8 cellular contexts compared by ENCODE assay signal in genomic region chr6:30101423-30101938, GRCh38. TPM values are rescaled to one million over a fixed set of nuclear protein-coding genes. Genes with fewer than 3 reads are reported as not detected.
DNase-seq lines count a peak whose midpoint lies in the region; ATAC-seq and TF ChIP-seq lines count a peak whose summit lies in the region.

No MANE protein-coding gene starts in this region.

- H3K9ac ChIP-seq in fibroblast of lung (ENCODE audit: insufficient read depth, low read length), result no peak overlapping the region

- CTCF ChIA-PET in T-cell (lab: Charles Lee), result interaction anchor here in 1 of 2 donors (1.6 kb wide), 1 partner anchor 30 kb away, joined by 12 read pairs; no protein-coding TSS in a partner anchor

- H3K36me3 ChIP-seq in fibroblast of lung (ENCODE audit: control insufficient read depth, insufficient read depth, low read length), result no peaks in the 10 kb centered on the region
- no peaks in the 10 kb centered on the region for H3K36me3 ChIP-seq in neutrophil

- H3K4me1 Mint-ChIP-seq in T-cell, result peaks cover 52 to 60% (median 52%) of the 10 kb centered on the region in 3 donors

- H3K9me3 ChIP-seq in fibroblast of lung (ENCODE audit: control insufficient read depth, insufficient read depth, low read depth, low read length) (no peaks in the 10 kb centered on the region), neutrophil (no peaks in the 10 kb centered on the region)

- no peak overlapping the region for H3K27ac ChIP-seq in fibroblast of lung (ENCODE audit: insufficient read depth, low read length)
- H3K27ac ChIP-seq in neutrophil, result no peak overlapping the region

- ATAC-seq in T-cell (replicated peaks in 1 of 4) (no peak), HG03342 (IDR thresholded peaks at IDR 0.05; ENCODE audit: unreplicated experiment) (no peak)

- H3K4me3 ChIP-seq in fibroblast of lung (replicated peaks in 1 of 4; ENCODE audit: control extremely low read depth in 1 of 4, insufficient read depth in 1 of 4, low read depth in 3 of 4, low read length in 4 of 4) (peak overlapping the region; percentile 12 to 53 (median 32)), neutrophil (ENCODE audit: low read depth in 1 of 2, low read length in 1 of 2) (peak overlapping the region; percentile 59 to 66)

- no peaks in the 10 kb centered on the region for H3K79me2 ChIP-seq in fibroblast of lung (ENCODE audit: control insufficient read depth, insufficient read depth, low read length)

- TF ChIP-seq CTCF in GM20000 (IDR thresholded peaks at IDR 0.05; ENCODE audit: extremely low read depth, missing control alignments), result no peak
- TF ChIP-seq CTCF in fibroblast of lung (conservative IDR thresholded peaks at IDR 0.05 in 1 of 2, IDR thresholded peaks at IDR 0.05 in 1 of 2; ENCODE audit: low read depth in 1 of 2, low read length in 2 of 2), result no peak
- no peak for TF ChIP-seq CTCF in neutrophil (IDR thresholded peaks at IDR 0.05)

- H2AFZ ChIP-seq in fibroblast of lung (ENCODE audit: low read length), result peak overlapping the region; percentile 91

- H3K36me3 Mint-ChIP-seq in T-cell, result no peaks in the 10 kb centered on the region

- peak overlapping the region; percentile 85 for H3K4me2 ChIP-seq in fibroblast of lung (ENCODE audit: extremely low read depth, insufficient read depth, low read length)

- DNase-seq in GM20000 (ENCODE audit: low spot score) (peak; percentile 63), T-cell (peak in 1 of 34 experiments; percentile 9), fibroblast of lung (ENCODE audit: low read depth in 2 of 2) (no peak), SW 1271 (lab: John Stamatoyannopoulos, UW) (no peak), T1000 (lab: John Stamatoyannopoulos, UW) (no peak), cortex of kidney (lab: John Stamatoyannopoulos, UW) (no peak)

- POLR2A ChIA-PET in T-cell (lab: Charles Lee), result no interaction called here

- peaks cover 3% of the 10 kb centered on the region for H3K4me1 ChIP-seq in fibroblast of lung (ENCODE audit: control insufficient read depth, extremely low read depth, insufficient read depth, low read length)
- peaks cover 30 to 34% of the 10 kb centered on the region in 2 experiments for H3K4me1 ChIP-seq in neutrophil (ENCODE audit: control insufficient read depth in 1 of 2, insufficient read depth in 1 of 2, low read depth in 1 of 2, low read length in 1 of 2)

- H3K27ac Mint-ChIP-seq in T-cell, result peak overlapping the region; percentile 43 to 52

- H4K20me1 ChIP-seq in fibroblast of lung (ENCODE audit: control insufficient read depth, extremely low read depth, insufficient read depth, low read length), result no peaks in the 10 kb centered on the region

- no peaks in the 10 kb centered on the region for H3K9me3 Mint-ChIP-seq in T-cell

- peak overlapping the region; percentile 77 to 86 (median 82) for H3K4me3 Mint-ChIP-seq in T-cell

- peaks cover 39% of the 10 kb centered on the region for H3K27me3 ChIP-seq in fibroblast of lung (ENCODE audit: control insufficient read depth, insufficient read depth, low read length)
- peaks cover 100% of the 10 kb centered on the region for H3K27me3 ChIP-seq in neutrophil

- peaks cover 24 to 43% of the 10 kb centered on the region in 2 donors for H3K27me3 Mint-ChIP-seq in T-cell

RNA-seq across cellular contexts. Expression of gene TRIM31, which starts 11.4 kb away (rescaled TPM):
- total RNA-seq in T-cell (under 1 TPM in 1 of 5 donors, not detected in 4; 0.44 TPM), fibroblast of lung (not detected in 2 replicates)
- not detected in 2 replicates for polyA plus RNA-seq in fibroblast of lung
- polyA plus RNA-seq in fibroblast of lung (2012), result not detected in 2 replicates
- not detected in 2 replicates for polyA minus RNA-seq in fibroblast of lung (ENCODE audit: low replicate concordance)

RNA-seq across cellular contexts. Expression of gene RNF39, which starts 25.9 kb away (rescaled TPM):
- total RNA-seq in T-cell, result not detected
- not detected in 2 replicates for total RNA-seq in fibroblast of lung
- not detected in 2 replicates for polyA plus RNA-seq in fibroblast of lung
- 0.23 and 0.57 TPM in 2 replicates for polyA plus RNA-seq in fibroblast of lung (2012)
- polyA minus RNA-seq in fibroblast of lung (ENCODE audit: low replicate concordance), result not detected in 2 replicates

RNA-seq across cellular contexts. Expression of gene TRIM40, which starts 34.5 kb away (rescaled TPM):
- total RNA-seq in T-cell, result not detected
- total RNA-seq in fibroblast of lung, result not detected in 2 replicates
- not detected in 2 replicates for polyA plus RNA-seq in fibroblast of lung
- polyA plus RNA-seq in fibroblast of lung (2012), result not detected in 2 replicates
- not detected in 2 replicates for polyA minus RNA-seq in fibroblast of lung (ENCODE audit: low replicate concordance)

RNA-seq across cellular contexts. Expression of gene PPP1R11, which starts 34.5 kb away (rescaled TPM):
- total RNA-seq in T-cell, result 10 to 100 TPM; 47.2 to 61.4 (median 55.6) TPM
- 13.9 and 16.8 TPM in 2 replicates for total RNA-seq in fibroblast of lung
- 52.4 and 53.6 TPM in 2 replicates for polyA plus RNA-seq in fibroblast of lung
- 44.8 and 45.8 TPM in 2 replicates for polyA plus RNA-seq in fibroblast of lung (2012)
- 48.6 and 56.9 TPM in 2 replicates for polyA minus RNA-seq in fibroblast of lung (ENCODE audit: low replicate concordance)

RNA-seq across cellular contexts. Expression of gene POLR1H, which starts 40.4 kb away (rescaled TPM):
- total RNA-seq in T-cell (10 to 100 TPM; 28.7 to 43.5 (median 36.5) TPM), fibroblast of lung (42.1 and 46.1 TPM in 2 replicates)
- polyA plus RNA-seq in fibroblast of lung, result 21.1 and 25.0 TPM in 2 replicates
- 29.2 and 32.4 TPM in 2 replicates for polyA plus RNA-seq in fibroblast of lung (2012)
- polyA minus RNA-seq in fibroblast of lung (ENCODE audit: low replicate concordance), result 28.0 and 28.3 TPM in 2 replicates
